Comparison of ENCODE assay signal across 19 cellular contexts in the genomic region with DNA sequence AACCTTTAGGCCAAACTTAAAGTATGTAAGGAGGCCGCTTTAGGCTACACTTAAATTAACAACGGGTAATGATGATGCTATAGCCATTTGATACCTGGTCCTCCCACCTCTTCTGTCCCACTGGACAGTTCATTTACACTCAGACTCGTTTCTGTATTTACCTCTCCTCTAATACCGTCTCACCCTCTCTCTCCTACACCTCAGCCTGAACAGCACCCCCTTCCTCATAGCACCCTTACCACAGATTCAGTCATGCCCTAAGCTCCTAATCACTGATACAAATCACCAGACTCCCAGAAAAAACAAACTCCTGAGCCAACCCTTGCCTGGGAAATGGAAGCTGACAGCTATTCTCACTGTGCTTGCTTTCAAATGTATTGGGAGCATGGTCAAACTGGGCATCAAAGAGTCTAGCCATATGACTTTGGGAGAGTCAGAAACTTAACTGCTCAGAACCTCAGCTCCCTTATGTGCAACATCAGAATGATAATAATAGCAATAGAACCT.
DNase-seq lines count a peak whose midpoint lies in the region; ATAC-seq, FAIRE-seq and TF ChIP-seq lines count a peak whose summit lies in the region.
"Had no signal": no experiment of that assay in that cellular context is flagged by ENCODE, and none has a peak within 500 bp of the region (broad histone marks: within the 10 kb centered on the region; RNA-seq: fewer than 3 reads in every experiment).

No MANE protein-coding gene starts in this region.

- peaks cover 60 to 72% (median 60%) of the 10 kb centered on the region in 3 donors for H3K4me1 Mint-ChIP-seq in naive B cell
- H3K4me1 Mint-ChIP-seq in stimulated activated naive B cell treated with anti-CD40 and anti-IgM and Interleukin-4, amounts not matched to agents 10 μg/mL and 1 μg/mL and 100 μg/mL, for 72 hours: peaks cover 53 to 69% of the 10 kb centered on the region in 2 donors

- no peaks in the 10 kb centered on the region for H3K27me3 ChIP-seq in bronchial epithelial cell (ENCODE audit: control insufficient read depth, insufficient read depth, low read length)

- H3K9me3 Mint-ChIP-seq in naive B cell: peaks cover 0 to 1% (median 0%) of the 10 kb centered on the region in 7 donors
- peaks cover 0 to 2% of the 10 kb centered on the region in 2 donors for H3K9me3 Mint-ChIP-seq in stimulated activated naive B cell treated with anti-CD40 and anti-IgM and Interleukin-4, amounts not matched to agents 10 μg/mL and 1 μg/mL and 100 μg/mL, for 72 hours

- FAIRE-seq in bronchial epithelial cell (lab: Jason Lieb, UNC): no peak
- FAIRE-seq: G401.6, H54, HTR-8/SVneo had no signal

- H3K36me3 ChIP-seq in bronchial epithelial cell (ENCODE audit: control insufficient read depth, insufficient read depth, low read length): no peaks in the 10 kb centered on the region

- H3K4me3 ChIP-seq in bronchial epithelial cell (ENCODE audit: low read depth, low read length): no peak overlapping the region

- ATAC-seq in GM19351 (IDR thresholded peaks at IDR 0.05; ENCODE audit: unreplicated experiment): peak; percentile 38
- peak; percentile 44 to 56 for ATAC-seq in naive B cell (ENCODE audit: low read depth in 2 of 2)
- peak; percentile 29 to 34 for ATAC-seq in stimulated activated naive B cell treated with anti-CD40 and anti-IgM and Interleukin-4, amounts not matched to agents 10 μg/mL and 1 μg/mL and 100 μg/mL, for 72 hours (replicated peaks)
- no peak for ATAC-seq in HG02759 (IDR thresholded peaks at IDR 0.05; ENCODE audit: unreplicated experiment)
- ATAC-seq in HG02970 (IDR thresholded peaks at IDR 0.05; ENCODE audit: low FRiP score, unreplicated experiment): no peak
- ATAC-seq: PC-3 had no signal

- peak overlapping the region in 5 of 8 donors; percentile 7 to 79 (median 53) for H3K4me3 Mint-ChIP-seq in naive B cell
- peak overlapping the region; percentile 3 to 9 for H3K4me3 Mint-ChIP-seq in stimulated activated naive B cell treated with anti-CD40 and anti-IgM and Interleukin-4, amounts not matched to agents 10 μg/mL and 1 μg/mL and 100 μg/mL, for 72 hours

- H3K27me3 Mint-ChIP-seq in naive B cell: no peaks in the 10 kb centered on the region
- H3K27me3 Mint-ChIP-seq in stimulated activated naive B cell treated with anti-CD40 and anti-IgM and Interleukin-4, amounts not matched to agents 10 μg/mL and 1 μg/mL and 100 μg/mL, for 72 hours: no peaks in the 10 kb centered on the region

- DNase-seq in bronchial epithelial cell (ENCODE audit: low read depth) (peak; percentile 7), naive B cell (no peak), NCI-H1436 (lab: John Stamatoyannopoulos, UW) (no peak)
- DNase-seq in stimulated activated naive B cell treated with anti-CD40 and anti-IgM and Interleukin-4, amounts not matched to agents 10 μg/mL and 1 μg/mL and 100 μg/mL, for 72 hours: no peak
- DNase-seq: DND-41, IMR-90, NCI-H1417, NCI-H187 treated with DMSO at 0.1 percent for 48 hours, NCI-H226, NCI-H524 treated with DMSO at 0.1 percent for 48 hours, PC-3, RPMI8226, SIG-M5 had no signal

- peak overlapping the region in 3 of 6 donors; percentile 1 to 18 (median 1) for H3K27ac Mint-ChIP-seq in naive B cell
- no peak overlapping the region for H3K27ac Mint-ChIP-seq in stimulated activated naive B cell treated with anti-CD40 and anti-IgM and Interleukin-4, amounts not matched to agents 10 μg/mL and 1 μg/mL and 100 μg/mL, for 72 hours

- TF ChIP-seq CTCF in bronchial epithelial cell (IDR thresholded peaks at IDR 0.05; ENCODE audit: insufficient read depth, low read length, severe bottlenecking): no peak

- H3K36me3 Mint-ChIP-seq in naive B cell: peaks cover 0 to 5% of the 10 kb centered on the region in 2 donors
- peaks cover 0 to 3% of the 10 kb centered on the region in 2 donors for H3K36me3 Mint-ChIP-seq in stimulated activated naive B cell treated with anti-CD40 and anti-IgM and Interleukin-4, amounts not matched to agents 10 μg/mL and 1 μg/mL and 100 μg/mL, for 72 hours

Comparison
In these comparisons a context has a peak if more than half of its experiments do, and no peak if none do; other contexts are left out.
1. ATAC-seq: peak in GM19351 (single experiment), naive B cell (2 of 2) and stimulated activated naive B cell treated with anti-CD40 and anti-IgM and Interleukin-4, amounts not matched to agents 10 μg/mL and 1 μg/mL and 100 μg/mL, for 72 hours (2 of 2); none in HG02759 (single experiment) and HG02970 (single experiment).